Comparison of ENCODE assay signal across 21 cellular contexts in genomic region chr2:122329266-122329665, GRCh38.
"Had no signal": no experiment of that assay in that cellular context is flagged by ENCODE, and none has a peak within 500 bp of the region (broad histone marks: within the 10 kb centered on the region; RNA-seq: fewer than 3 reads in every experiment).

No MANE protein-coding gene starts in this region.

- H3K4me3 ChIP-seq: coronary artery, gastrocnemius medialis, heart right ventricle, psoas muscle, sigmoid colon, skin epidermis, testis, tibial nerve had no signal

- FAIRE-seq: endothelial cell of umbilical vein had no signal

- H3K27ac ChIP-seq: coronary artery, gastrocnemius medialis, heart right ventricle, psoas muscle, sigmoid colon, skin epidermis, testis, tibial nerve had no signal

- H3K27me3 ChIP-seq: gastrocnemius medialis, sigmoid colon, testis, tibial nerve had no signal

- H3K27ac Mint-ChIP-seq: endodermal cell; naive thymus-derived CD4-positive, alpha-beta T cell; nephron progenitor cell; stimulated activated naive B cell treated with anti-CD40 and anti-IgM and Interleukin-4, amounts not matched to agents 10 μg/mL and 1 μg/mL and 100 μg/mL, for 72 hours; stimulated activated naive CD8-positive, alpha-beta T cell treated with anti-CD3 and anti-CD28 coated beads, Interleukin-15, amount 100 ng/mL, for 72 hours had no signal

- H3K36me3 ChIP-seq: gastrocnemius medialis, heart right ventricle, sigmoid colon, tibial nerve had no signal

- H3K4me3 Mint-ChIP-seq: endodermal cell; naive thymus-derived CD4-positive, alpha-beta T cell; nephron progenitor cell; stimulated activated naive B cell treated with anti-CD40 and anti-IgM and Interleukin-4, amounts not matched to agents 10 μg/mL and 1 μg/mL and 100 μg/mL, for 72 hours; stimulated activated naive CD8-positive, alpha-beta T cell treated with anti-CD3 and anti-CD28 coated beads, Interleukin-15, amount 100 ng/mL, for 72 hours had no signal

- H3K27me3 Mint-ChIP-seq: stimulated activated naive B cell treated with anti-CD40 and anti-IgM and Interleukin-4, amounts not matched to agents 10 μg/mL and 1 μg/mL and 100 μg/mL, for 72 hours; stimulated activated naive CD8-positive, alpha-beta T cell treated with anti-CD3 and anti-CD28 coated beads, Interleukin-15, amount 100 ng/mL, for 72 hours had no signal

- H3K9me3 ChIP-seq: gastrocnemius medialis, heart right ventricle, psoas muscle, sigmoid colon, testis, tibial nerve had no signal

- H3K9me3 Mint-ChIP-seq: endodermal cell; nephron progenitor cell; stimulated activated naive CD8-positive, alpha-beta T cell treated with anti-CD3 and anti-CD28 coated beads, Interleukin-15, amount 100 ng/mL, for 72 hours had no signal

- DNase-seq: effector CD4-positive, alpha-beta T cell; endodermal cell; erythroblast; gastrocnemius medialis; heart right ventricle; islet precursor cell; naive thymus-derived CD4-positive, alpha-beta T cell; nephron progenitor cell; psoas muscle; retina; sigmoid colon; stimulated activated CD4-positive, alpha-beta T cell treated with anti-CD3 and anti-CD28 coated beads, Interleukin-2, amount 100 ng/mL, for 24 hours; stimulated activated CD4-positive, alpha-beta T cell treated with anti-CD3 and anti-CD28 coated beads, Interleukin-4, amount 100 ng/mL, for 4 hours; stimulated activated naive B cell treated with anti-CD40 and anti-IgM and Interleukin-4, amounts not matched to agents 10 μg/mL and 1 μg/mL and 100 μg/mL, for 72 hours; stimulated activated naive CD8-positive, alpha-beta T cell treated with anti-CD3 and anti-CD28 coated beads, Interleukin-15, amount 100 ng/mL, for 72 hours; testis had no signal

- ATAC-seq: gastrocnemius medialis; heart right ventricle; left lobe of liver; naive thymus-derived CD4-positive, alpha-beta T cell; psoas muscle; stimulated activated naive B cell treated with anti-CD40 and anti-IgM and Interleukin-4, amounts not matched to agents 10 μg/mL and 1 μg/mL and 100 μg/mL, for 72 hours; stimulated activated naive CD8-positive, alpha-beta T cell treated with anti-CD3 and anti-CD28 coated beads, Interleukin-15, amount 100 ng/mL, for 72 hours had no signal

- H3K36me3 Mint-ChIP-seq: naive thymus-derived CD4-positive, alpha-beta T cell; stimulated activated naive B cell treated with anti-CD40 and anti-IgM and Interleukin-4, amounts not matched to agents 10 μg/mL and 1 μg/mL and 100 μg/mL, for 72 hours had no signal

- H3K4me1 Mint-ChIP-seq: endodermal cell; naive thymus-derived CD4-positive, alpha-beta T cell; nephron progenitor cell; stimulated activated naive B cell treated with anti-CD40 and anti-IgM and Interleukin-4, amounts not matched to agents 10 μg/mL and 1 μg/mL and 100 μg/mL, for 72 hours; stimulated activated naive CD8-positive, alpha-beta T cell treated with anti-CD3 and anti-CD28 coated beads, Interleukin-15, amount 100 ng/mL, for 72 hours had no signal

- H3K4me1 ChIP-seq: gastrocnemius medialis, heart right ventricle, psoas muscle, sigmoid colon, testis, tibial nerve had no signal
